In genomic region chr17:7408863-7409262, GRCh38 we compare ENCODE assay signal across 26 cellular contexts. TPM values are rescaled to one million over a fixed set of nuclear protein-coding genes. Genes with fewer than 3 reads are reported as not detected.
DNase-seq lines count a peak whose midpoint lies in the region; ATAC-seq, FAIRE-seq and TF ChIP-seq lines count a peak whose summit lies in the region.
"Had no signal": no experiment of that assay in that cellular context is flagged by ENCODE, and none has a peak within 500 bp of the region (broad histone marks: within the 10 kb centered on the region; RNA-seq: fewer than 3 reads in every experiment).

No MANE protein-coding gene starts in this region.

- H3K27ac ChIP-seq in CD4-positive, alpha-beta T cell (ENCODE audit: low read depth, low read length) = no peak overlapping the region
- H3K27ac ChIP-seq in RWPE1 (peak overlapping the region; percentile 26), H1 (ENCODE audit: low read depth, low read length) (no peak overlapping the region)
- H3K27ac ChIP-seq: BLaER1 treated with 17β-estradiol and CSF1 and Interleukin-3, amounts not matched to agents 10 nM and 100 nM; Peyer's patch; suprapubic skin had no signal

- no peak for FAIRE-seq in H1 (lab: Jason Lieb, UNC)
- FAIRE-seq: D721Med, K562, urothelium cell line had no signal

- no peak overlapping the region for H3K56ac ChIP-seq in H1 (replicated peaks; ENCODE audit: insufficient read length, low read depth, low read length)

- peaks cover 2 to 22% (median 17%) of the 10 kb centered on the region in 4 experiments; a peak in 5 of 8 replicates for H3K36me3 ChIP-seq in H1 (ENCODE audit: control insufficient read depth in 2 of 4, insufficient read depth in 4 of 4, low read length in 3 of 4)
- H3K36me3 ChIP-seq: MG63, Peyer's patch had no signal

- H3K4me3 Mint-ChIP-seq in CD4-positive, alpha-beta T cell = peak overlapping the region; percentile 43
- peak overlapping the region; percentile 26 to 78 (median 52) for H3K4me3 Mint-ChIP-seq in nephron
- H3K4me3 Mint-ChIP-seq: activated T-cell treated with anti-CD3 and anti-CD28 coated beads, Interleukin-2, amount 50 U/mL, for 4 hours had no signal

- H3K4me3 ChIP-seq in H1 (ENCODE audit: extremely low read depth in 1 of 4, insufficient read depth in 2 of 4, low read depth in 3 of 4, low read length in 4 of 4) = peak overlapping the region in 1 of 4 experiments; percentile 44; a peak in 3 of 8 replicates
- H3K4me3 ChIP-seq: BLaER1 treated with 17β-estradiol and CSF1 and Interleukin-3, amounts not matched to agents 10 nM and 100 nM; K562; lung; MG63; skin epidermis; suprapubic skin had no signal

- H2AFZ ChIP-seq in H1 (ENCODE audit: low read length) = no peak overlapping the region

- DNase-seq in CD4-positive, alpha-beta T cell = no peak
- DNase-seq in RWPE1 (ENCODE audit: low spot score) (no peak), H1 (ENCODE audit: low read depth in 1 of 2, low spot score in 2 of 2) (no peak), NCI-H2171 (lab: John Stamatoyannopoulos, UW) (no peak), AML-193 (lab: John Stamatoyannopoulos, UW) (no peak)
- DNase-seq in activated CD4-positive, alpha-beta T cell treated with anti-CD3 and anti-CD28 coated beads, Interleukin-2, amount 50 U/mL, for 1 hour = no peak
- DNase-seq: activated CD4-positive, alpha-beta T cell treated with anti-CD3 and anti-CD28 coated beads for 1 hour; aorta; dorsolateral prefrontal cortex; MG63; NCI-H1436 treated with DMSO at 0.1 percent for 48 hours; NCI-H524; Peyer's patch had no signal

- H4K5ac ChIP-seq in H1 (ENCODE audit: insufficient read length, low read depth, low read length) = no peak overlapping the region

- peaks cover 4% of the 10 kb centered on the region; the same call in 1 of the 2 replicates for H3K79me1 ChIP-seq in H1 (ENCODE audit: low read depth, low read length)

- H3K27me3 Mint-ChIP-seq in CD4-positive, alpha-beta T cell = no peaks in the 10 kb centered on the region
- H3K27me3 Mint-ChIP-seq in nephron (ENCODE audit: low read depth) = peaks cover 6% of the 10 kb centered on the region

- H4K20me1 ChIP-seq in H1 (replicated peaks in 1 of 2; ENCODE audit: control insufficient read depth in 1 of 2, insufficient read depth in 2 of 2, low read length in 2 of 2) = peaks cover 0 to 19% of the 10 kb centered on the region in 2 experiments

- no peak for TF ChIP-seq CTCF in CD4-positive, alpha-beta T cell (IDR thresholded peaks at IDR 0.05)
- TF ChIP-seq CTCF in RWPE1 (conservative IDR thresholded peaks at IDR 0.05; ENCODE audit: low read depth) (no peak), H1 (IDR thresholded peaks at IDR 0.05; ENCODE audit: control extremely low read depth in 1 of 3, insufficient read depth in 1 of 3, low read depth in 1 of 3, low read length in 3 of 3) (no peak), nephron (IDR thresholded peaks at IDR 0.05; ENCODE audit: unreplicated experiment in 3 of 3) (no peak)

- TF ChIP-seq POLR2A in H1 (IDR thresholded peaks at IDR 0.05; ENCODE audit: control extremely low read depth in 1 of 2, low read depth in 2 of 2, low read length in 2 of 2) = no peak

- H4K91ac ChIP-seq in H1 (replicated peaks; ENCODE audit: insufficient read length, low read length) = no peak overlapping the region

- peaks cover 17% of the 10 kb centered on the region for H3K4me1 Mint-ChIP-seq in CD4-positive, alpha-beta T cell (ENCODE audit: low read depth)
- H3K4me1 Mint-ChIP-seq in nephron = peaks cover 14% of the 10 kb centered on the region

- H3K27me3 ChIP-seq in CD4-positive, alpha-beta T cell (ENCODE audit: control insufficient read depth, insufficient read depth, low read length) = no peaks in the 10 kb centered on the region
- no peaks in the 10 kb centered on the region; a peak in 1 of 7 replicates for H3K27me3 ChIP-seq in H1 (replicated peaks in 1 of 4; ENCODE audit: control insufficient read depth in 3 of 4, extremely low read depth in 1 of 4, insufficient read depth in 3 of 4, low read length in 3 of 4)
- H3K27me3 ChIP-seq: BLaER1 treated with 17β-estradiol and CSF1 and Interleukin-3, amounts not matched to agents 10 nM and 100 nM; dorsolateral prefrontal cortex; MG63; Peyer's patch; suprapubic skin had no signal

- H3K9ac ChIP-seq in H1 (replicated peaks in 1 of 4; ENCODE audit: extremely low read depth in 1 of 4, low read depth in 3 of 4, low read length in 3 of 4) = no peak overlapping the region
- H3K9ac ChIP-seq: BLaER1 treated with 17β-estradiol and CSF1 and Interleukin-3, amounts not matched to agents 10 nM and 100 nM had no signal

- H3K9me3 Mint-ChIP-seq in CD4-positive, alpha-beta T cell = no peaks in the 10 kb centered on the region
- H3K9me3 Mint-ChIP-seq in nephron = no peaks in the 10 kb centered on the region
- H3K9me3 Mint-ChIP-seq: activated T-cell treated with anti-CD3 and anti-CD28 coated beads, Interleukin-2, amount 50 U/mL, for 4 hours had no signal

- H2BK20ac ChIP-seq in H1 (ENCODE audit: low read length) = 0 out of 2 replicates have a peak overlapping the region, but pooled peaks have one; percentile 32

- 83% methylated on average over 6 of the region's 6 CpGs; no CpG with 5 or more reads in 1 of the 2 experiments for WGBS in H1 (ENCODE audit: extremely low coverage in 1 of 2, insufficient coverage in 1 of 2, insufficient read length in 1 of 2, insufficient replicate concordance in 2 of 2, low coverage in 1 of 2, low lambda C conversion rate in 2 of 2, missing lambda C conversion rate in 1 of 2), 2 experiments

- CTCF ChIA-PET in CD4-positive, alpha-beta T cell (lab: Charles Lee) = interaction anchor here (1.5 to 2.2 kb wide), 2 partner anchors 25 to 53 kb away, joined by 4 to 5 read pairs; partner anchors contain the start of gene TMEM95
- CTCF ChIA-PET in RWPE1 (lab: Yijun Ruan, JAX) = no interaction called here
- CTCF ChIA-PET in H1 (lab: Charles Lee; ENCODE audit: partially characterized antibody) = interaction anchor here (0.6 to 1.5 kb wide), 5 partner anchors 22 to 152 kb away, joined by 3 to 4 read pairs (median 3); no protein-coding TSS in a partner anchor

- no peak for TF ChIP-seq RAD21 in H1 (IDR thresholded peaks at IDR 0.05 in 1 of 2, conservative IDR thresholded peaks at IDR 0.05 in 1 of 2; ENCODE audit: low read depth in 2 of 2, low read length in 2 of 2)

- POLR2A ChIA-PET in CD4-positive, alpha-beta T cell (lab: Charles Lee) = interaction anchor here (1.6 to 1.9 kb wide), 2 partner anchors 25 to 27 kb away, joined by 7 to 11 read pairs; partner anchors contain the start of gene TMEM102
- POLR2A ChIA-PET in RWPE1 (lab: Yijun Ruan, JAX; ENCODE audit: low non-redundant PET) (no interaction called here), H1 (lab: Charles Lee; ENCODE audit: partially characterized antibody) (interaction anchor here (0.7 to 8.2 kb wide), 11 partner anchors 11 to 176 kb away, joined by 3 to 66 read pairs (median 3); partner anchors contain the start of genes FGF11, POLR2A, TMEM102 and TNK1)

- intact Hi-C loops in CD4-positive, alpha-beta T cell (cut with DNase I, micrococcal nuclease) = loop anchor here in 1 of 2 experiments (10.0 kb wide), 1 partner anchor 54 kb away; the partner anchor contains the start of genes KCTD11 and TMEM95

- ATAC-seq in CD4-positive, alpha-beta T cell (ENCODE audit: poor library complexity) = no peak
- no peak for ATAC-seq in GM19324 (IDR thresholded peaks at IDR 0.05; ENCODE audit: low FRiP score, unreplicated experiment)
- ATAC-seq: activated T-cell treated with anti-CD3 and anti-CD28 coated beads, Interleukin-2, amount 50 U/mL, for 4 hours; K562 had no signal

- peaks cover 13% of the 10 kb centered on the region; the same call in 1 of the 2 replicates for H3K23me2 ChIP-seq in H1 (ENCODE audit: low read depth, low read length)

- H3K27ac Mint-ChIP-seq in CD4-positive, alpha-beta T cell = no peak overlapping the region
- no peak overlapping the region for H3K27ac Mint-ChIP-seq in nephron

- H2BK15ac ChIP-seq in H1 (ENCODE audit: low read length) = 0 out of 2 replicates have a peak overlapping the region, but pooled peaks have one; percentile 88

- no peak overlapping the region for H3K18ac ChIP-seq in H1 (ENCODE audit: extremely low read depth, low read length)

- no peak for TF ChIP-seq EP300 in H1 (IDR thresholded peaks at IDR 0.05; ENCODE audit: borderline replicate concordance in 1 of 2, low read depth in 2 of 2, low read length in 2 of 2)

- H2BK12ac ChIP-seq in H1 (ENCODE audit: low read depth, low read length) = peak overlapping the region; percentile 84; the same call in 1 of the 2 replicates

- no peaks in the 10 kb centered on the region for H3K9me3 ChIP-seq in CD4-positive, alpha-beta T cell (ENCODE audit: control insufficient read depth, low read length)
- no peaks in the 10 kb centered on the region for H3K9me3 ChIP-seq in H1 (ENCODE audit: insufficient read depth in 2 of 2, low read depth in 1 of 2, low read length in 1 of 2)
- H3K9me3 ChIP-seq: BLaER1 treated with 17β-estradiol and CSF1 and Interleukin-3, amounts not matched to agents 10 nM and 100 nM; MG63; Peyer's patch; suprapubic skin had no signal

- peaks cover 0 to 19% (median 11%) of the 10 kb centered on the region in 4 experiments; a peak in 5 of 7 replicates for H3K4me1 ChIP-seq in H1 (replicated peaks in 1 of 4; ENCODE audit: control insufficient read depth in 3 of 4, insufficient read depth in 4 of 4, low read length in 3 of 4)

- H3K36me3 Mint-ChIP-seq in CD4-positive, alpha-beta T cell (ENCODE audit: low read depth) = peaks cover 7% of the 10 kb centered on the region
- H3K36me3 Mint-ChIP-seq in nephron (ENCODE audit: low read depth) = peaks cover 28% of the 10 kb centered on the region

- H2BK5ac ChIP-seq in H1 (ENCODE audit: low read depth, low read length) = no peak overlapping the region

- H2AK5ac ChIP-seq in H1 (ENCODE audit: low read depth, low read length) = peak overlapping the region; percentile 53; the same call in 1 of the 2 replicates

- no peak overlapping the region for H3K23ac ChIP-seq in H1 (ENCODE audit: insufficient read length)

- no peak overlapping the region for H4K8ac ChIP-seq in H1 (ENCODE audit: extremely low read depth, insufficient read depth, low read length)

- H3K4ac ChIP-seq in H1 (replicated peaks; ENCODE audit: insufficient read length, low read depth, low read length) = no peak overlapping the region

- H2BK120ac ChIP-seq in H1 (replicated peaks; ENCODE audit: low read depth, low read length) = no peak overlapping the region

- H3K4me2 ChIP-seq in H1 (ENCODE audit: insufficient read depth in 1 of 2, low read depth in 2 of 2, low read length in 2 of 2) = peak overlapping the region; percentile 43 to 90; a peak in 3 of 4 replicates
- H3K4me2 ChIP-seq: BLaER1 treated with 17β-estradiol and CSF1 and Interleukin-3, amounts not matched to agents 10 nM and 100 nM had no signal

- peaks cover 0 to 5% of the 10 kb centered on the region in 2 experiments; a peak in 1 of 4 replicates for H3K79me2 ChIP-seq in H1 (ENCODE audit: control insufficient read depth in 1 of 2, insufficient read depth in 2 of 2, low read length in 2 of 2)

- no peak overlapping the region for H3K14ac ChIP-seq in H1 (ENCODE audit: insufficient read length)

RNA-seq across cellular contexts. Expression of gene NLGN2, which starts 1.2 kb away (rescaled TPM):
- 1 to 10 TPM; 7.6 to 8.4 TPM for total RNA-seq in CD4-positive, alpha-beta T cell
- 62.6 and 62.8 TPM in 2 replicates for total RNA-seq in H1 (2021; fragmentation: NEBNext Ultra II Directional; extraction: Animal tissue kit (Norgen Biotek cat#: 25700))
- polyA plus RNA-seq in H1 (2011; rRNA removed) = 21.2 and 45.6 TPM in 2 replicates
- 28.1 TPM for polyA plus RNA-seq in H1 (2011; cell fraction: cytosol; rRNA removed)
- 194 TPM for polyA plus RNA-seq in H1 (2011; cell fraction: nucleus; rRNA removed)
- polyA plus RNA-seq in H1 (2012, experiment 1 of 2) = 60.9 to 78.3 TPM (median 69.0 TPM) in 4 replicates
- 43.8 TPM for polyA plus RNA-seq in H1 (2012, experiment 2 of 2)
- polyA plus RNA-seq in H1 (2013, experiment 1 of 2) = 48.9 TPM
- polyA plus RNA-seq in H1 (2013, experiment 2 of 2) = 47.1 TPM
- polyA minus RNA-seq in H1 (2011; rRNA and poly(A)+ RNA removed) = 8.9 and 14.3 TPM in 2 replicates
- 18.4 TPM for polyA minus RNA-seq in H1 (2011; cell fraction: cytosol; rRNA and poly(A)+ RNA removed)
- polyA minus RNA-seq in H1 (2011; cell fraction: nucleus; rRNA and poly(A)+ RNA removed) = 22.7 TPM

RNA-seq across cellular contexts. Expression of gene TMEM256, which starts 5.0 kb away (rescaled TPM):
- total RNA-seq in CD4-positive, alpha-beta T cell = 10 to 100 TPM; 29.0 to 29.4 TPM
- 97.0 and 104 TPM in 2 replicates for total RNA-seq in H1 (2021; fragmentation: NEBNext Ultra II Directional; extraction: Animal tissue kit (Norgen Biotek cat#: 25700))
- 350 and 405 TPM in 2 replicates for polyA plus RNA-seq in H1 (2011; rRNA removed)
- polyA plus RNA-seq in H1 (2011; cell fraction: cytosol; rRNA removed) = 220 TPM
- 276 TPM for polyA plus RNA-seq in H1 (2011; cell fraction: nucleus; rRNA removed)
- polyA plus RNA-seq in H1 (2012, experiment 1 of 2) = 111 to 176 TPM (median 170 TPM) in 4 replicates
- 458 TPM for polyA plus RNA-seq in H1 (2012, experiment 2 of 2)
- polyA plus RNA-seq in H1 (2013, experiment 1 of 2) = 212 TPM
- polyA plus RNA-seq in H1 (2013, experiment 2 of 2) = 207 TPM
- polyA minus RNA-seq in H1 (2011; rRNA and poly(A)+ RNA removed) = 34.3 and 40.5 TPM in 2 replicates
- polyA minus RNA-seq in H1 (2011; cell fraction: cytosol; rRNA and poly(A)+ RNA removed) = 33.0 TPM
- polyA minus RNA-seq in H1 (2011; cell fraction: nucleus; rRNA and poly(A)+ RNA removed) = 34.0 TPM

RNA-seq across cellular contexts. Expression of gene SPEM1, which starts 11.3 kb away (rescaled TPM):
- total RNA-seq in CD4-positive, alpha-beta T cell = not detected
- total RNA-seq in H1 (2021; fragmentation: NEBNext Ultra II Directional; extraction: Animal tissue kit (Norgen Biotek cat#: 25700)) = not detected in 2 replicates
- polyA plus RNA-seq in H1 (2011; rRNA removed) = 0.09 TPM in 1 of 2 replicates, not detected in the other
- polyA plus RNA-seq in H1 (2011; cell fraction: cytosol; rRNA removed) = not detected
- 0.90 TPM for polyA plus RNA-seq in H1 (2011; cell fraction: nucleus; rRNA removed)
- 0.27 TPM in 1 of 4 replicates, not detected in the others for polyA plus RNA-seq in H1 (2012, experiment 1 of 2)
- not detected for polyA plus RNA-seq in H1 (2012, experiment 2 of 2)
- polyA plus RNA-seq in H1 (2013, experiment 1 of 2) = 0.06 TPM
- 0.06 TPM for polyA plus RNA-seq in H1 (2013, experiment 2 of 2)
- not detected in 2 replicates for polyA minus RNA-seq in H1 (2011; rRNA and poly(A)+ RNA removed)
- polyA minus RNA-seq in H1 (2011; cell fraction: cytosol; rRNA and poly(A)+ RNA removed) = not detected
- polyA minus RNA-seq in H1 (2011; cell fraction: nucleus; rRNA and poly(A)+ RNA removed) = not detected
- total RNA-seq: activated T-cell treated with anti-CD3 and anti-CD28 coated beads, Interleukin-2, amount 50 U/mL, for 4 hours; aorta; Daoy; K562; lung; osteoblast; Peyer's patch; renal cortical epithelial cell; suprapubic skin had no signal
- polyA plus RNA-seq: aorta, K562, lung had no signal

RNA-seq across cellular contexts. Expression of gene PLSCR3, which starts 14.5 kb away (rescaled TPM):
- 10 to 100 TPM; 66.3 to 70.3 TPM for total RNA-seq in CD4-positive, alpha-beta T cell
- total RNA-seq in H1 (2021; fragmentation: NEBNext Ultra II Directional; extraction: Animal tissue kit (Norgen Biotek cat#: 25700)) = 35.7 and 38.7 TPM in 2 replicates
- polyA plus RNA-seq in H1 (2011; rRNA removed) = 36.1 and 69.0 TPM in 2 replicates
- polyA plus RNA-seq in H1 (2011; cell fraction: cytosol; rRNA removed) = 21.9 TPM
- 61.5 TPM for polyA plus RNA-seq in H1 (2011; cell fraction: nucleus; rRNA removed)
- 21.3 to 44.2 TPM (median 42.6 TPM) in 4 replicates for polyA plus RNA-seq in H1 (2012, experiment 1 of 2)
- polyA plus RNA-seq in H1 (2012, experiment 2 of 2) = 53.7 TPM
- 52.2 TPM for polyA plus RNA-seq in H1 (2013, experiment 1 of 2)
- 48.2 TPM for polyA plus RNA-seq in H1 (2013, experiment 2 of 2)
- polyA minus RNA-seq in H1 (2011; rRNA and poly(A)+ RNA removed) = 7.4 and 14.2 TPM in 2 replicates
- 25.2 TPM for polyA minus RNA-seq in H1 (2011; cell fraction: cytosol; rRNA and poly(A)+ RNA removed)
- polyA minus RNA-seq in H1 (2011; cell fraction: nucleus; rRNA and poly(A)+ RNA removed) = 21.0 TPM

RNA-seq across cellular contexts. Expression of gene SPEM2, which starts 16.6 kb away (rescaled TPM):
- not detected for total RNA-seq in CD4-positive, alpha-beta T cell
- not detected in 2 replicates for total RNA-seq in H1 (2021; fragmentation: NEBNext Ultra II Directional; extraction: Animal tissue kit (Norgen Biotek cat#: 25700))
- 0.03 and 0.17 TPM in 2 replicates for polyA plus RNA-seq in H1 (2011; rRNA removed)
- 0.08 TPM for polyA plus RNA-seq in H1 (2011; cell fraction: cytosol; rRNA removed)
- polyA plus RNA-seq in H1 (2011; cell fraction: nucleus; rRNA removed) = 0.50 TPM
- polyA plus RNA-seq in H1 (2012, experiment 1 of 2) = 0.22 TPM in 1 of 4 replicates, not detected in the others
- polyA plus RNA-seq in H1 (2012, experiment 2 of 2) = not detected
- 0.02 TPM for polyA plus RNA-seq in H1 (2013, experiment 1 of 2)
- 0.07 TPM for polyA plus RNA-seq in H1 (2013, experiment 2 of 2)
- not detected in 2 replicates for polyA minus RNA-seq in H1 (2011; rRNA and poly(A)+ RNA removed)
- not detected for polyA minus RNA-seq in H1 (2011; cell fraction: cytosol; rRNA and poly(A)+ RNA removed)
- not detected for polyA minus RNA-seq in H1 (2011; cell fraction: nucleus; rRNA and poly(A)+ RNA removed)
- total RNA-seq: activated T-cell treated with anti-CD3 and anti-CD28 coated beads, Interleukin-2, amount 50 U/mL, for 4 hours; aorta; Daoy; K562; lung; osteoblast; Peyer's patch; renal cortical epithelial cell; suprapubic skin had no signal
- polyA plus RNA-seq: aorta, K562, lung had no signal
